In genomic region chr13:114108894-114109293, GRCh38 we compare ENCODE assay signal across 11 cellular contexts. TPM values are rescaled to one million over a fixed set of nuclear protein-coding genes. Genes with fewer than 3 reads are reported as not detected.
DNase-seq lines count a peak whose midpoint lies in the region; TF ChIP-seq lines count a peak whose summit lies in the region.
"Had no signal": no experiment of that assay in that cellular context is flagged by ENCODE, and none has a peak within 500 bp of the region (broad histone marks: within the 10 kb centered on the region; RNA-seq: fewer than 3 reads in every experiment).

No MANE protein-coding gene starts in this region.

- no peaks in the 10 kb centered on the region for H3K27me3 Mint-ChIP-seq in T-helper 1 cell treated with Interleukin-12 subunit alpha and Interleukin-12 subunit beta and Interleukin-4 antibody, amounts not matched to agents 30 μg/mL and 1 μg/mL, for 36 hours (ENCODE audit: low read depth)
- no peaks in the 10 kb centered on the region for H3K27me3 Mint-ChIP-seq in activated CD4-positive, alpha-beta memory T cell treated with anti-CD3 and anti-CD28 coated beads for 36 hours
- H3K27me3 Mint-ChIP-seq in immature natural killer cell (ENCODE audit: low read depth in 3 of 3), result peaks cover 55 to 76% (median 71%) of the 10 kb centered on the region in 3 donors

- intact Hi-C loops in activated CD4-positive, alpha-beta memory T cell treated with anti-CD3 and anti-CD28 coated beads for 36 hours (cut with micrococcal nuclease), result no loop called here
- intact Hi-C loops in esophagus squamous epithelium (cut with DNase I), result no loop called here

- POLR2A ChIA-PET in activated CD4-positive, alpha-beta memory T cell treated with anti-CD3 and anti-CD28 coated beads for 36 hours (lab: Charles Lee), result no interaction called here

- H3K79me2 ChIP-seq in smooth muscle cell (ENCODE audit: low read depth), result peaks cover 80% of the 10 kb centered on the region

- peaks cover 12% of the 10 kb centered on the region for H3F3A ChIP-seq in smooth muscle cell (ENCODE audit: low read depth)

- peak overlapping the region; percentile 77 for H3K27ac ChIP-seq in smooth muscle cell (ENCODE audit: low read depth)
- peak overlapping the region in 2 of 4 donors; percentile 59 to 78 for H3K27ac ChIP-seq in esophagus squamous epithelium
- H3K27ac ChIP-seq: brain microvascular endothelial cell had no signal

- no peak overlapping the region for H3K27ac Mint-ChIP-seq in T-helper 1 cell treated with Interleukin-12 subunit alpha and Interleukin-12 subunit beta and Interleukin-4 antibody, amounts not matched to agents 30 μg/mL and 1 μg/mL, for 36 hours
- peak overlapping the region; percentile 88 for H3K27ac Mint-ChIP-seq in activated CD4-positive, alpha-beta memory T cell treated with anti-CD3 and anti-CD28 coated beads for 36 hours
- H3K27ac Mint-ChIP-seq in immature natural killer cell, result peak overlapping the region; percentile 98 to 100 (median 98)

- no peak overlapping the region for H2AFZ ChIP-seq in smooth muscle cell (ENCODE audit: low read depth)

- no peak overlapping the region for H3K4me2 ChIP-seq in smooth muscle cell

- 96% methylated on average over 20 of the region's 20 CpGs for WGBS in smooth muscle cell (ENCODE audit: low lambda C conversion rate)
- 92 to 93% methylated on average over 5 to 16 of the region's 20 CpGs for WGBS in esophagus squamous epithelium, 2 donors

- H3K36me3 ChIP-seq in smooth muscle cell (ENCODE audit: low read depth), result no peaks in the 10 kb centered on the region
- H3K36me3 ChIP-seq in esophagus squamous epithelium, result no peaks in the 10 kb centered on the region

- H3K9me3 Mint-ChIP-seq in T-helper 1 cell treated with Interleukin-12 subunit alpha and Interleukin-12 subunit beta and Interleukin-4 antibody, amounts not matched to agents 30 μg/mL and 1 μg/mL, for 36 hours, result no peaks in the 10 kb centered on the region
- peaks cover 3% of the 10 kb centered on the region for H3K9me3 Mint-ChIP-seq in activated CD4-positive, alpha-beta memory T cell treated with anti-CD3 and anti-CD28 coated beads for 36 hours
- peaks cover 0 to 8% (median 0%) of the 10 kb centered on the region in 6 donors for H3K9me3 Mint-ChIP-seq in immature natural killer cell

- H3K4me1 Mint-ChIP-seq in T-helper 1 cell treated with Interleukin-12 subunit alpha and Interleukin-12 subunit beta and Interleukin-4 antibody, amounts not matched to agents 30 μg/mL and 1 μg/mL, for 36 hours (ENCODE audit: low read depth), result peaks cover 33% of the 10 kb centered on the region
- peaks cover 76% of the 10 kb centered on the region for H3K4me1 Mint-ChIP-seq in activated CD4-positive, alpha-beta memory T cell treated with anti-CD3 and anti-CD28 coated beads for 36 hours (ENCODE audit: low read depth)
- H3K4me1 Mint-ChIP-seq in immature natural killer cell, result peaks cover 81 to 90% of the 10 kb centered on the region in 2 donors

- no peaks in the 10 kb centered on the region for H3K27me3 ChIP-seq in smooth muscle cell (ENCODE audit: low read depth)
- H3K27me3 ChIP-seq in esophagus squamous epithelium, result no peaks in the 10 kb centered on the region
- H3K27me3 ChIP-seq: brain microvascular endothelial cell had no signal

- H3K9me3 ChIP-seq in smooth muscle cell (replicated peaks; ENCODE audit: low read depth), result no peaks in the 10 kb centered on the region
- no peaks in the 10 kb centered on the region for H3K9me3 ChIP-seq in esophagus squamous epithelium

- peak overlapping the region; percentile 60 for H3K4me3 Mint-ChIP-seq in T-helper 1 cell treated with Interleukin-12 subunit alpha and Interleukin-12 subunit beta and Interleukin-4 antibody, amounts not matched to agents 30 μg/mL and 1 μg/mL, for 36 hours
- no peak overlapping the region for H3K4me3 Mint-ChIP-seq in activated CD4-positive, alpha-beta memory T cell treated with anti-CD3 and anti-CD28 coated beads for 36 hours
- H3K4me3 Mint-ChIP-seq in immature natural killer cell, result peak overlapping the region; percentile 84 to 92 (median 89)

- TF ChIP-seq CTCF in smooth muscle cell (IDR thresholded peaks at IDR 0.05; ENCODE audit: borderline replicate concordance, insufficient read depth, poor library complexity, severe bottlenecking) (no peak), GM13977 (IDR thresholded peaks at IDR 0.05; ENCODE audit: extremely low read depth, insufficient read depth, missing control alignments) (no peak), esophagus squamous epithelium (IDR thresholded peaks at IDR 0.05) (no peak)

- no peak overlapping the region for H3K9ac ChIP-seq in smooth muscle cell (ENCODE audit: low read depth)

- H4K20me1 ChIP-seq in smooth muscle cell (ENCODE audit: low read depth), result peaks cover 82% of the 10 kb centered on the region

- TF ChIP-seq POLR2A in esophagus squamous epithelium (IDR thresholded peaks at IDR 0.05), result no peak

- DNase-seq in T-helper 1 cell (no peak), immature natural killer cell (no peak), smooth muscle cell (lab: John Stamatoyannopoulos, UW; ENCODE audit: unreplicated experiment) (no peak), GM13977 (ENCODE audit: low spot score) (no peak), C1 segment of cervical spinal cord (lab: John Stamatoyannopoulos, UW) (no peak), esophagus squamous epithelium (lab: John Stamatoyannopoulos, UW) (no peak)
- no peak for DNase-seq in activated CD4-positive, alpha-beta memory T cell treated with anti-CD3 and anti-CD28 coated beads for 36 hours
- DNase-seq: 8988T, brain microvascular endothelial cell had no signal

- CTCF ChIA-PET in activated CD4-positive, alpha-beta memory T cell treated with anti-CD3 and anti-CD28 coated beads for 36 hours (lab: Charles Lee), result interaction anchor here (0.8 to 2.3 kb wide), 5 partner anchors 10 to 349 kb away, joined by 3 to 6 read pairs (median 4); no protein-coding TSS in a partner anchor

- in situ Hi-C loops in GM13977 (cut with MboI; ENCODE audit: low pct_unique_long_range_greater_than_20kb, low sequenced_read_pairs, unreplicated experiment), result no loop called here

- H3K4me1 ChIP-seq in smooth muscle cell (ENCODE audit: low read depth) (peaks cover 24% of the 10 kb centered on the region), esophagus squamous epithelium (peaks cover 0 to 49% (median 23%) of the 10 kb centered on the region in 3 donors)

- no peak overlapping the region for H3K4me3 ChIP-seq in smooth muscle cell
- H3K4me3 ChIP-seq in esophagus squamous epithelium, result no peak overlapping the region
- H3K4me3 ChIP-seq: K562 had no signal

- peaks cover 29% of the 10 kb centered on the region for H3K36me3 Mint-ChIP-seq in T-helper 1 cell treated with Interleukin-12 subunit alpha and Interleukin-12 subunit beta and Interleukin-4 antibody, amounts not matched to agents 30 μg/mL and 1 μg/mL, for 36 hours (ENCODE audit: low read depth)
- peaks cover 12% of the 10 kb centered on the region for H3K36me3 Mint-ChIP-seq in activated CD4-positive, alpha-beta memory T cell treated with anti-CD3 and anti-CD28 coated beads for 36 hours
- H3K36me3 Mint-ChIP-seq in immature natural killer cell, result peaks cover 0 to 21% (median 8%) of the 10 kb centered on the region in 3 donors

RNA-seq across cellular contexts. Expression of gene RASA3, which starts 23.5 kb away (rescaled TPM):
- total RNA-seq in activated CD4-positive, alpha-beta memory T cell treated with anti-CD3 and anti-CD28 coated beads for 36 hours, result 10 to 100 TPM; 45.9 to 49.3 TPM
- polyA plus RNA-seq in immature natural killer cell (100 to 1,000 TPM in 1 of 3 donors, 10 to 100 TPM in 2; 37.4 to 153 (median 64.8) TPM), smooth muscle cell (24.4 and 26.8 TPM in 2 replicates)
- total RNA-seq in smooth muscle cell (21.3 and 23.4 TPM in 2 replicates), esophagus squamous epithelium (1 to 10 TPM; 1.4 to 8.8 (median 3.1) TPM)
